ENCODE assay signal across 1 cellular context in genomic region chr1:154219511-154219910, GRCh38.
TF ChIP-seq lines count a peak whose summit lies in the region.

No MANE protein-coding gene starts in this region.

TF ChIP-seq in SK-N-SH treated with all-trans-retinoic acid at 6 μM for 48 hours, 23 proteins besides CTCF, POLR2A, EP300 and RAD21 (continued from another document):
- TF ChIP-seq TSHZ2 (CRISPR knock-in tag; IDR thresholded peaks at IDR 0.05), result no peak
- no peak for TF ChIP-seq ZNF70 (CRISPR knock-in tag; IDR thresholded peaks at IDR 0.05)
- TF ChIP-seq ZFP30 (CRISPR knock-in tag; IDR thresholded peaks at IDR 0.05), result no peak
- no peak for TF ChIP-seq TOX (CRISPR knock-in tag; IDR thresholded peaks at IDR 0.05; ENCODE audit: borderline replicate concordance)
- no peak for TF ChIP-seq ZNF565 (CRISPR knock-in tag; conservative IDR thresholded peaks at IDR 0.05; ENCODE audit: low read depth)
- TF ChIP-seq ARNTL (CRISPR knock-in tag; IDR thresholded peaks at IDR 0.05; ENCODE audit: borderline replicate concordance, low read depth), result no peak
TF ChIP-seq in SK-N-SH treated with all-trans-retinoic acid at 6 μM for 48 hours: peak in this region for 0.
